1 cellular context compared by ENCODE assay signal in genomic region chr4:107719927-107720722, GRCh38.
TF ChIP-seq lines count a peak whose summit lies in the region.

PAPSS1 (minus strand) TSS chr4:107720234; CDS start chr4:107720179, 55 bp downstream.

TF ChIP-seq in HepG2, 621 proteins besides CTCF, POLR2A, EP300 and RAD21 (continued from another document and continues in another):
- TF ChIP-seq ZBTB43 (CRISPR knock-in tag; conservative IDR thresholded peaks at IDR 0.05) (0 out of 2 replicates have a peak, but pooled peaks have one; percentile 15), ZNF770 (CRISPR knock-in tag; IDR thresholded peaks at IDR 0.05) (peak; percentile 64), ZNF530 (CRISPR knock-in tag; IDR thresholded peaks at IDR 0.05; ENCODE audit: low read depth) (no peak), HOXA5 (CRISPR knock-in tag; IDR thresholded peaks at IDR 0.05) (no peak), THRA (CRISPR knock-in tag; IDR thresholded peaks at IDR 0.05; ENCODE audit: borderline replicate concordance) (no peak; the same call in 1 of the 2 replicates), ZNF234 (CRISPR knock-in tag; conservative IDR thresholded peaks at IDR 0.05) (no peak; the same call in 1 of the 2 replicates), HOXA9 (CRISPR knock-in tag; IDR thresholded peaks at IDR 0.05; ENCODE audit: borderline replicate concordance) (no peak), ZNF737 (CRISPR knock-in tag; IDR thresholded peaks at IDR 0.05; ENCODE audit: borderline replicate concordance) (no peak), ZNF576 (CRISPR knock-in tag; IDR thresholded peaks at IDR 0.05) (no peak), ZNF17 (CRISPR knock-in tag; IDR thresholded peaks at IDR 0.05) (no peak), REPIN1 (CRISPR knock-in tag; IDR thresholded peaks at IDR 0.05; ENCODE audit: borderline replicate concordance, low read depth) (peak; percentile 67), ZNF124 (CRISPR knock-in tag; IDR thresholded peaks at IDR 0.05) (0 out of 2 replicates have a peak, but pooled peaks have one; percentile 22), HDAC1 (CRISPR knock-in tag; IDR thresholded peaks at IDR 0.05) (peak; percentile 74), SRSF9 (IDR thresholded peaks at IDR 0.05; ENCODE audit: borderline replicate concordance, insufficient read depth, low read depth, low read length, poor library complexity, severe bottlenecking) (no peak), ZNF816 (CRISPR knock-in tag; IDR thresholded peaks at IDR 0.05; ENCODE audit: borderline replicate concordance) (no peak), JUND (CRISPR knock-in tag; IDR thresholded peaks at IDR 0.05) (no peak), GTF2F1 (IDR thresholded peaks at IDR 0.05; ENCODE audit: low read length) (no peak), KDM3A (CRISPR knock-in tag; IDR thresholded peaks at IDR 0.05; ENCODE audit: low read depth) (peak; percentile 68; the same call in 1 of the 2 replicates), NBN (conservative IDR thresholded peaks at IDR 0.05) (no peak), PCBP2 (optimal IDR thresholded peaks at IDR 0.05; ENCODE audit: low read depth, low read length, poor library complexity, severe bottlenecking) (no peak), ZNF629 (CRISPR knock-in tag; conservative IDR thresholded peaks at IDR 0.05) (peak; percentile 30), ZNF432 (CRISPR knock-in tag; IDR thresholded peaks at IDR 0.05; ENCODE audit: borderline replicate concordance) (no peak), NR2F1 (CRISPR knock-in tag; IDR thresholded peaks at IDR 0.05) (no peak), ZBTB10 (CRISPR knock-in tag; IDR thresholded peaks at IDR 0.05; ENCODE audit: borderline replicate concordance) (no peak), ZNF33A (CRISPR knock-in tag; IDR thresholded peaks at IDR 0.05; ENCODE audit: borderline replicate concordance) (no peak), SRSF4 (IDR thresholded peaks at IDR 0.05; ENCODE audit: low read depth, low read length, poor library complexity, severe bottlenecking) (no peak), ZNF430 (CRISPR knock-in tag; IDR thresholded peaks at IDR 0.05) (peak; percentile 89), FOXJ3 (CRISPR knock-in tag; IDR thresholded peaks at IDR 0.05; ENCODE audit: borderline replicate concordance) (no peak), RCOR2 (CRISPR knock-in tag; IDR thresholded peaks at IDR 0.05) (no peak), TFDP1 (CRISPR knock-in tag; IDR thresholded peaks at IDR 0.05; ENCODE audit: borderline replicate concordance) (no peak; the same call in 1 of the 2 replicates), FOXK1 (CRISPR knock-in tag; IDR thresholded peaks at IDR 0.05; ENCODE audit: borderline replicate concordance, low read depth) (0 out of 2 replicates have a peak, but pooled peaks have one; percentile 8), ZC3H4 (CRISPR knock-in tag; IDR thresholded peaks at IDR 0.05; ENCODE audit: borderline replicate concordance) (no peak)
- TF ChIP-seq, protein P1, sequence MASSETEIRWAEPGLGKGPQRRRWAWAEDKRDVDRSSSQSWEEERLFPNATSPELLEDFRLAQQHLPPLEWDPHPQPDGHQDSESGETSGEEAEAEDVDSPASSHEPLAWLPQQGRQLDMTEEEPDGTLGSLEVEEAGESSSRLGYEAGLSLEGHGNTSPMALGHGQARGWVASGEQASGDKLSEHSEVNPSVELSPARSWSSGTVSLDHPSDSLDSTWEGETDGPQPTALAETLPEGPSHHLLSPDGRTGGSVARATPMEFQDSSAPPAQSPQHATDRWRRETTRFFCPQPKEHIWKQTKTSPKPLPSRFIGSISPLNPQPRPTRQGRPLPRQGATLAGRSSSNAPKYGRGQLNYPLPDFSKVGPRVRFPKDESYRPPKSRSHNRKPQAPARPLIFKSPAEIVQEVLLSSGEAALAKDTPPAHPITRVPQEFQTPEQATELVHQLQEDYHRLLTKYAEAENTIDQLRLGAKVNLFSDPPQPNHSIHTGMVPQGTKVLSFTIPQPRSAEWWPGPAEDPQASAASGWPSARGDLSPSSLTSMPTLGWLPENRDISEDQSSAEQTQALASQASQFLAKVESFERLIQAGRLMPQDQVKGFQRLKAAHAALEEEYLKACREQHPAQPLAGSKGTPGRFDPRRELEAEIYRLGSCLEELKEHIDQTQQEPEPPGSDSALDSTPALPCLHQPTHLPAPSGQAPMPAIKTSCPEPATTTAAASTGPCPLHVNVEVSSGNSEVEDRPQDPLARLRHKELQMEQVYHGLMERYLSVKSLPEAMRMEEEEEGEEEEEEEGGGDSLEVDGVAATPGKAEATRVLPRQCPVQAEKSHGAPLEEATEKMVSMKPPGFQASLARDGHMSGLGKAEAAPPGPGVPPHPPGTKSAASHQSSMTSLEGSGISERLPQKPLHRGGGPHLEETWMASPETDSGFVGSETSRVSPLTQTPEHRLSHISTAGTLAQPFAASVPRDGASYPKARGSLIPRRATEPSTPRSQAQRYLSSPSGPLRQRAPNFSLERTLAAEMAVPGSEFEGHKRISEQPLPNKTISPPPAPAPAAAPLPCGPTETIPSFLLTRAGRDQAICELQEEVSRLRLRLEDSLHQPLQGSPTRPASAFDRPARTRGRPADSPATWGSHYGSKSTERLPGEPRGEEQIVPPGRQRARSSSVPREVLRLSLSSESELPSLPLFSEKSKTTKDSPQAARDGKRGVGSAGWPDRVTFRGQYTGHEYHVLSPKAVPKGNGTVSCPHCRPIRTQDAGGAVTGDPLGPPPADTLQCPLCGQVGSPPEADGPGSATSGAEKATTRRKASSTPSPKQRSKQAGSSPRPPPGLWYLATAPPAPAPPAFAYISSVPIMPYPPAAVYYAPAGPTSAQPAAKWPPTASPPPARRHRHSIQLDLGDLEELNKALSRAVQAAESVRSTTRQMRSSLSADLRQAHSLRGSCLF (CRISPR knock-in tag; IDR thresholded peaks at IDR 0.05; ENCODE audit: borderline replicate concordance), result no peak
- TF ChIP-seq, protein P2, sequence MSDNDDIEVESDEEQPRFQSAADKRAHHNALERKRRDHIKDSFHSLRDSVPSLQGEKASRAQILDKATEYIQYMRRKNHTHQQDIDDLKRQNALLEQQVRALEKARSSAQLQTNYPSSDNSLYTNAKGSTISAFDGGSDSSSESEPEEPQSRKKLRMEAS (IDR thresholded peaks at IDR 0.05), result peak; percentile 65
- TF ChIP-seq, protein P3, sequence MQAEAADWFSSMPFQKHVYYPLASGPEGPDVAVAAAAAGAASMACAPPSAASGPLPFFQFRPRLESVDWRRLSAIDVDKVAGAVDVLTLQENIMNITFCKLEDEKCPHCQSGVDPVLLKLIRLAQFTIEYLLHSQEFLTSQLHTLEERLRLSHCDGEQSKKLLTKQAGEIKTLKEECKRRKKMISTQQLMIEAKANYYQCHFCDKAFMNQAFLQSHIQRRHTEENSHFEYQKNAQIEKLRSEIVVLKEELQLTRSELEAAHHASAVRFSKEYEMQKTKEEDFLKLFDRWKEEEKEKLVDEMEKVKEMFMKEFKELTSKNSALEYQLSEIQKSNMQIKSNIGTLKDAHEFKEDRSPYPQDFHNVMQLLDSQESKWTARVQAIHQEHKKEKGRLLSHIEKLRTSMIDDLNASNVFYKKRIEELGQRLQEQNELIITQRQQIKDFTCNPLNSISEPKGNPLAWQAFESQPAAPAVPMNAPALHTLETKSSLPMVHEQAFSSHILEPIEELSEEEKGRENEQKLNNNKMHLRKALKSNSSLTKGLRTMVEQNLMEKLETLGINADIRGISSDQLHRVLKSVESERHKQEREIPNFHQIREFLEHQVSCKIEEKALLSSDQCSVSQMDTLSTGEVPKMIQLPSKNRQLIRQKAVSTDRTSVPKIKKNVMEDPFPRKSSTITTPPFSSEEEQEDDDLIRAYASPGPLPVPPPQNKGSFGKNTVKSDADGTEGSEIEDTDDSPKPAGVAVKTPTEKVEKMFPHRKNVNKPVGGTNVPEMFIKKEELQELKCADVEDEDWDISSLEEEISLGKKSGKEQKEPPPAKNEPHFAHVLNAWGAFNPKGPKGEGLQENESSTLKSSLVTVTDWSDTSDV (CRISPR knock-in tag; IDR thresholded peaks at IDR 0.05), result no peak
- TF ChIP-seq, protein P4, sequence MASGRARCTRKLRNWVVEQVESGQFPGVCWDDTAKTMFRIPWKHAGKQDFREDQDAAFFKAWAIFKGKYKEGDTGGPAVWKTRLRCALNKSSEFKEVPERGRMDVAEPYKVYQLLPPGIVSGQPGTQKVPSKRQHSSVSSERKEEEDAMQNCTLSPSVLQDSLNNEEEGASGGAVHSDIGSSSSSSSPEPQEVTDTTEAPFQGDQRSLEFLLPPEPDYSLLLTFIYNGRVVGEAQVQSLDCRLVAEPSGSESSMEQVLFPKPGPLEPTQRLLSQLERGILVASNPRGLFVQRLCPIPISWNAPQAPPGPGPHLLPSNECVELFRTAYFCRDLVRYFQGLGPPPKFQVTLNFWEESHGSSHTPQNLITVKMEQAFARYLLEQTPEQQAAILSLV (CRISPR knock-in tag; IDR thresholded peaks at IDR 0.05; ENCODE audit: borderline replicate concordance), result no peak; the same call in 1 of the 2 replicates
- TF ChIP-seq, protein P5, sequence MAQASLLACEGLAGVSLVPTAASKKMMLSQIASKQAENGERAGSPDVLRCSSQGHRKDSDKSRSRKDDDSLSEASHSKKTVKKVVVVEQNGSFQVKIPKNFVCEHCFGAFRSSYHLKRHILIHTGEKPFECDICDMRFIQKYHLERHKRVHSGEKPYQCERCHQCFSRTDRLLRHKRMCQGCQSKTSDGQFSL (CRISPR knock-in tag; IDR thresholded peaks at IDR 0.05), result no peak
